In genomic region chr2:200702646-200703118, GRCh38 we compare ENCODE assay signal across 8 cellular contexts.
DNase-seq lines count a peak whose midpoint lies in the region; ATAC-seq, FAIRE-seq and TF ChIP-seq lines count a peak whose summit lies in the region.

No MANE protein-coding gene starts in this region.

- H3K27me3 ChIP-seq in Loucy (ENCODE audit: insufficient read depth, low read length, poor library complexity, severe bottlenecking) = no peaks in the 10 kb centered on the region
- H3K27me3 ChIP-seq in bronchial epithelial cell (ENCODE audit: control insufficient read depth, insufficient read depth, low read length) = no peaks in the 10 kb centered on the region

- H3K36me3 ChIP-seq in Loucy (ENCODE audit: insufficient read depth, low read length) (no peaks in the 10 kb centered on the region), bronchial epithelial cell (ENCODE audit: control insufficient read depth, insufficient read depth, low read length) (no peaks in the 10 kb centered on the region), mucosa of descending colon (ENCODE audit: low read depth) (no peaks in the 10 kb centered on the region)

- no peak overlapping the region for H3K4me3 ChIP-seq in Loucy (ENCODE audit: low read length, poor library complexity, severe bottlenecking)
- H3K4me3 ChIP-seq in bronchial epithelial cell (ENCODE audit: low read depth, low read length) = no peak overlapping the region
- no peak overlapping the region for H3K4me3 ChIP-seq in mucosa of descending colon

- no peaks in the 10 kb centered on the region for H3K4me1 ChIP-seq in Loucy (ENCODE audit: insufficient read depth, low read length, poor library complexity, severe bottlenecking)
- H3K4me1 ChIP-seq in mucosa of descending colon (ENCODE audit: low read depth) = no peaks in the 10 kb centered on the region

- no peaks in the 10 kb centered on the region for H3K36me3 Mint-ChIP-seq in activated CD4-positive, alpha-beta T cell treated with anti-CD3 and anti-CD28 coated beads, Interleukin-2, amount 10 ng/mL, durations not matched to agents 24 days and 14 days (ENCODE audit: low read depth)

- H3K4me2 ChIP-seq in Loucy (ENCODE audit: low read depth, low read length, poor library complexity, severe bottlenecking) = no peak overlapping the region

- ATAC-seq in GM18870 (IDR thresholded peaks at IDR 0.05; ENCODE audit: unreplicated experiment) = no peak
- no peak for ATAC-seq in mucosa of descending colon

- no peaks in the 10 kb centered on the region for H3K27me3 Mint-ChIP-seq in activated CD4-positive, alpha-beta T cell treated with anti-CD3 and anti-CD28 coated beads, Interleukin-2, amount 10 ng/mL, durations not matched to agents 24 days and 14 days

- H3F3A ChIP-seq in Loucy (ENCODE audit: low read depth) = no peaks in the 10 kb centered on the region

- H3K9me3 ChIP-seq in Loucy (ENCODE audit: insufficient read depth, low read depth, low read length) = no peaks in the 10 kb centered on the region
- H3K9me3 ChIP-seq in mucosa of descending colon = no peaks in the 10 kb centered on the region

- no peaks in the 10 kb centered on the region for H3K9me3 Mint-ChIP-seq in activated CD4-positive, alpha-beta T cell treated with anti-CD3 and anti-CD28 coated beads, Interleukin-2, amount 10 ng/mL, durations not matched to agents 24 days and 14 days

- DNase-seq in activated CD4-positive, alpha-beta T cell treated with anti-CD3 and anti-CD28 coated beads, Interleukin-2, amount 10 ng/mL, durations not matched to agents 24 days and 14 days = peak; percentile 80
- peak; percentile 15 for DNase-seq in bronchial epithelial cell (ENCODE audit: low read depth)
- DNase-seq in stimulated activated CD4-positive, alpha-beta T cell treated with anti-CD3 and anti-CD28 coated beads, Interleukin-4, amount 100 ng/mL, for 48 hours (ENCODE audit: low read depth in 2 of 2) = peak; percentile 52 to 55
- DNase-seq in NCI-H774 (lab: John Stamatoyannopoulos, UW) = no peak
- DNase-seq in GM03348 (ENCODE audit: low spot score) = no peak
- no peak for DNase-seq in mucosa of descending colon

- FAIRE-seq in bronchial epithelial cell (lab: Jason Lieb, UNC) = no peak

- peak overlapping the region; percentile 78 for H3K27ac Mint-ChIP-seq in activated CD4-positive, alpha-beta T cell treated with anti-CD3 and anti-CD28 coated beads, Interleukin-2, amount 10 ng/mL, durations not matched to agents 24 days and 14 days

- no peak overlapping the region for H3K9ac ChIP-seq in Loucy (ENCODE audit: low read depth, low read length, poor library complexity, severe bottlenecking)

- no peaks in the 10 kb centered on the region for H3K9me2 ChIP-seq in Loucy (replicated peaks; ENCODE audit: low read depth, low read length)

- no peaks in the 10 kb centered on the region for H3K79me2 ChIP-seq in Loucy (ENCODE audit: insufficient read depth, low read length)

- no peak for TF ChIP-seq CTCF in Loucy (conservative IDR thresholded peaks at IDR 0.05; ENCODE audit: low read length)
- no peak for TF ChIP-seq CTCF in bronchial epithelial cell (IDR thresholded peaks at IDR 0.05; ENCODE audit: insufficient read depth, low read length, severe bottlenecking)
- no peak for TF ChIP-seq CTCF in mucosa of descending colon (IDR thresholded peaks at IDR 0.05)

- H3K4me3 Mint-ChIP-seq in activated CD4-positive, alpha-beta T cell treated with anti-CD3 and anti-CD28 coated beads, Interleukin-2, amount 10 ng/mL, durations not matched to agents 24 days and 14 days = peak overlapping the region; percentile 23

- H4K20me1 ChIP-seq in Loucy (ENCODE audit: insufficient read depth, low read length, poor library complexity, severe bottlenecking) = no peaks in the 10 kb centered on the region

- H2AFZ ChIP-seq in Loucy (ENCODE audit: low read length) = 0 out of 2 replicates have a peak overlapping the region, but pooled peaks have one; percentile 14

- intact Hi-C loops in activated CD4-positive, alpha-beta T cell treated with anti-CD3 and anti-CD28 coated beads, Interleukin-2, amount 10 ng/mL, durations not matched to agents 24 days and 14 days (cut with micrococcal nuclease) = loop anchor here (1.0 to 5.0 kb wide), 8 partner anchors 11 to 724 kb away; partner anchors contain the start of genes BZW1 and SGO2
- intact Hi-C loops in mucosa of descending colon (cut with DNase I, micrococcal nuclease) = loop anchor here in 1 of 2 donors (2.0 kb wide), 1 partner anchor 124 kb away; no protein-coding TSS in a partner anchor

- peaks cover 28% of the 10 kb centered on the region for H3K4me1 Mint-ChIP-seq in activated CD4-positive, alpha-beta T cell treated with anti-CD3 and anti-CD28 coated beads, Interleukin-2, amount 10 ng/mL, durations not matched to agents 24 days and 14 days

Comparison
In these comparisons a context has a peak if more than half of its experiments do, and no peak if none do; other contexts are left out.
1. DNase-seq: peak in activated CD4-positive, alpha-beta T cell treated with anti-CD3 and anti-CD28 coated beads, Interleukin-2, amount 10 ng/mL, durations not matched to agents 24 days and 14 days (single experiment), bronchial epithelial cell (single experiment) and stimulated activated CD4-positive, alpha-beta T cell treated with anti-CD3 and anti-CD28 coated beads, Interleukin-4, amount 100 ng/mL, for 48 hours (2 of 2); none in NCI-H774 (single experiment), GM03348 (single experiment) and mucosa of descending colon (0 of 3).